Comparison of ENCODE assay signal across 18 cellular contexts in genomic region chr10:79928028-79928583, GRCh38. TPM values are rescaled to one million over a fixed set of nuclear protein-coding genes. Genes with fewer than 3 reads are reported as not detected.
"Had no signal": no experiment of that assay in that cellular context is flagged by ENCODE, and none has a peak within 500 bp of the region (broad histone marks: within the 10 kb centered on the region; RNA-seq: fewer than 3 reads in every experiment).

No MANE protein-coding gene starts in this region.

- ATAC-seq: effector memory CD8-positive, alpha-beta T cell; gastrocnemius medialis; stimulated activated naive B cell treated with anti-CD40 and anti-IgM and Interleukin-4, amounts not matched to agents 10 μg/mL and 1 μg/mL and 100 μg/mL, for 72 hours had no signal

- H3K9ac ChIP-seq: parathyroid adenoma had no signal

- H3K9me3 Mint-ChIP-seq: effector memory CD8-positive, alpha-beta T cell had no signal

- H3K27me3 ChIP-seq: brain microvascular endothelial cell, gastrocnemius medialis had no signal

- H3K4me3 ChIP-seq: gastrocnemius medialis, hepatocyte, transverse colon had no signal

- H3K4me1 Mint-ChIP-seq: activated naive CD8-positive, alpha-beta T cell treated with anti-CD3 and anti-CD28 coated beads, Interleukin-2, amount 10 ng/mL, durations not matched to agents 7 days and 5 days had no signal

- H3K27ac ChIP-seq: brain microvascular endothelial cell, epithelial cell of prostate, gastrocnemius medialis, hepatocyte, parathyroid adenoma, transverse colon had no signal

- DNase-seq: activated CD4-positive, alpha-beta T cell treated with anti-CD3 and anti-CD28 coated beads, Interleukin-2, amount 50 U/mL, for 48 hours; activated CD4-positive, CD25-positive, alpha-beta regulatory T cell treated with anti-CD3 and anti-CD28 coated beads, Interleukin-2, amount 50 U/mL, for 72 hours; activated naive CD4-positive, alpha-beta T cell; activated naive CD8-positive, alpha-beta T cell treated with anti-CD3 and anti-CD28 coated beads, Interleukin-2, amount 10 ng/mL, durations not matched to agents 7 days and 5 days; brain microvascular endothelial cell; effector memory CD8-positive, alpha-beta T cell; gastrocnemius medialis; stimulated activated CD4-positive, alpha-beta T cell treated with anti-CD3 and anti-CD28 coated beads, Interleukin-4, amount 100 ng/mL, for 1 hour; stimulated activated naive B cell treated with anti-CD40 and anti-IgM and Interleukin-4, amounts not matched to agents 10 μg/mL and 1 μg/mL and 100 μg/mL, for 72 hours; transverse colon had no signal

- H2AFZ ChIP-seq: hepatocyte, parathyroid adenoma had no signal

- H3K4me3 Mint-ChIP-seq: activated naive CD8-positive, alpha-beta T cell treated with anti-CD3 and anti-CD28 coated beads, Interleukin-2, amount 10 ng/mL, durations not matched to agents 7 days and 5 days; activated T-helper 1 cell treated with anti-CD3 and anti-CD28 coated beads, Interleukin-12 subunit alpha, Interleukin-12 subunit beta, Interleukin-2, Interleukin-4 antibody, amounts not matched to agents 30 ng/mL and 10 ng/mL and 1 ng/mL, durations not matched to agents 14 hours and 24 hours and 36 hours; dendritic cell treated with granulocyte-macrophage colony-stimulating factor and Interleukin-4, amounts not matched to agents 40 ng/mL and 50 ng/mL, for 4 days; effector memory CD8-positive, alpha-beta T cell; stimulated activated naive B cell treated with anti-CD40 and anti-IgM and Interleukin-4, amounts not matched to agents 10 μg/mL and 1 μg/mL and 100 μg/mL, for 72 hours had no signal

- H3K4me2 ChIP-seq: hepatocyte had no signal

- H3K9me3 ChIP-seq: gastrocnemius medialis, transverse colon had no signal

- H3K36me3 ChIP-seq: brain microvascular endothelial cell, gastrocnemius medialis, transverse colon had no signal

- H3K27ac Mint-ChIP-seq: activated naive CD8-positive, alpha-beta T cell treated with anti-CD3 and anti-CD28 coated beads, Interleukin-2, amount 10 ng/mL, durations not matched to agents 7 days and 5 days; activated T-helper 1 cell treated with anti-CD3 and anti-CD28 coated beads, Interleukin-12 subunit alpha, Interleukin-12 subunit beta, Interleukin-2, Interleukin-4 antibody, amounts not matched to agents 30 ng/mL and 10 ng/mL and 1 ng/mL, durations not matched to agents 14 hours and 24 hours and 36 hours; dendritic cell treated with granulocyte-macrophage colony-stimulating factor and Interleukin-4, amounts not matched to agents 40 ng/mL and 50 ng/mL, for 4 days; effector memory CD8-positive, alpha-beta T cell; stimulated activated naive B cell treated with anti-CD40 and anti-IgM and Interleukin-4, amounts not matched to agents 10 μg/mL and 1 μg/mL and 100 μg/mL, for 72 hours had no signal

- H3K36me3 Mint-ChIP-seq: activated naive CD8-positive, alpha-beta T cell treated with anti-CD3 and anti-CD28 coated beads, Interleukin-2, amount 10 ng/mL, durations not matched to agents 7 days and 5 days had no signal

- H3K4me1 ChIP-seq: parathyroid adenoma had no signal

- H3K79me2 ChIP-seq: hepatocyte, parathyroid adenoma had no signal

RNA-seq across cellular contexts. Expression of gene SFTPD, which starts 20.8 kb away (rescaled TPM):
- total RNA-seq: activated naive CD8-positive, alpha-beta T cell treated with anti-CD3 and anti-CD28 coated beads, Interleukin-2, amount 10 ng/mL, durations not matched to agents 7 days and 5 days; activated T-helper 1 cell treated with anti-CD3 and anti-CD28 coated beads, Interleukin-12 subunit alpha, Interleukin-12 subunit beta, Interleukin-2, Interleukin-4 antibody, amounts not matched to agents 30 ng/mL and 10 ng/mL and 1 ng/mL, durations not matched to agents 14 hours and 24 hours and 36 hours; kidney epithelial cell; lung microvascular endothelial cell; T-helper 1 cell treated with Interleukin-12 subunit alpha and Interleukin-12 subunit beta and Interleukin-4 antibody, amounts not matched to agents 30 ng/mL and 1 ng/mL, for 36 hours; transverse colon had no signal
